In the genomic region with DNA sequence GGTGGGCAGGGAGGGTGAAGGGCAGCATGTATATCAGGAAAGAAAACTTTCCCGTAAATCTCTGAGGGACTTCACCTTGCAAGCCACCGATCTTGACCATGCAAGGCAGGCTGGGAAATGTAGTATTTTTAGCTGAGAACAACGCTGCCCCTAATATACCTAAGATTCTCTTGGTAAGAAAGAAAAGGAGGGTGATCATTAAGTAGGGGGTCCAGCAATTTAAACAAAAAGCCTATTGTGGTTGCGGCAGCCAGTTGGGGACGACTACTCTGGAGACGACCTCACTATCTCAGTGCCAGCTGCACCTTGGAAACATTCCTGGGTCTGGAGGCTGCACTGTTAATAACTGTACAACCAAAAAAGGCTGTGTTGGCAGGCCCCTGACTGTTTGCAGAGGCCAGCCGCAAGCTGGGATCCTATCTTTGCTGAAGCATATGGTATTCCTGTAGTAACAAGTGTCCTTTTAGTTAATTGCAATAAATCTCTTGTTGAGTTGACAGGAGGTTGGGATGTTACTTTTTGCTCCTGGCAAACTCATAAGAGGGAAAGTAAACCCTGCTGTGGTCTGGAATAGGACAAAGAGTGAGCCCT, we compare ENCODE assay signal across 10 cellular contexts. TPM values are rescaled to one million over a fixed set of nuclear protein-coding genes. Genes with fewer than 3 reads are reported as not detected.
DNase-seq lines count a peak whose midpoint lies in the region; TF ChIP-seq lines count a peak whose summit lies in the region.
"Had no signal": no experiment of that assay in that cellular context is flagged by ENCODE, and none has a peak within 500 bp of the region (broad histone marks: within the 10 kb centered on the region; RNA-seq: fewer than 3 reads in every experiment).

No MANE protein-coding gene starts in this region.

- in situ Hi-C loops in G401 (cut with HindIII; ENCODE audit: low sequenced_read_pairs): no loop called here

- H3K9ac ChIP-seq in parathyroid adenoma: no peak overlapping the region

- H3K27ac ChIP-seq in parathyroid adenoma: no peak overlapping the region

- no peaks in the 10 kb centered on the region for H3K79me2 ChIP-seq in parathyroid adenoma

- H3K9me3 ChIP-seq in parathyroid adenoma (ENCODE audit: control insufficient read depth, low read length): no peaks in the 10 kb centered on the region

- TF ChIP-seq CTCF in epithelial cell of proximal tubule (conservative IDR thresholded peaks at IDR 0.05; ENCODE audit: low read depth, low read length) (no peak), parathyroid adenoma (IDR thresholded peaks at IDR 0.05) (no peak)

- no peak overlapping the region for H3K4me2 ChIP-seq in parathyroid adenoma (ENCODE audit: low read length)

- H3K4me3 ChIP-seq in epithelial cell of proximal tubule (ENCODE audit: low read depth, low read length): peak overlapping the region; percentile 15
- no peak overlapping the region for H3K4me3 ChIP-seq in parathyroid adenoma (ENCODE audit: low read depth, low read length)

- H2AFZ ChIP-seq in parathyroid adenoma: peak overlapping the region; percentile 27

- H3K4me1 ChIP-seq in parathyroid adenoma: peaks cover 15% of the 10 kb centered on the region

- no peaks in the 10 kb centered on the region for H3K27me3 ChIP-seq in parathyroid adenoma (ENCODE audit: control insufficient read depth, insufficient read depth, low read length)

- DNase-seq in G401 (ENCODE audit: low spot score) (peak; percentile 79), NCI-H446 treated with DMSO at 0.1 percent for 48 hours (lab: John Stamatoyannopoulos, UW) (peak; percentile 93), epithelial cell of proximal tubule (ENCODE audit: low read depth) (no peak), GF-D8 (lab: John Stamatoyannopoulos, UW) (no peak), SKM-1 treated with dmso at 0.1 percent for 144 hours (lab: John Stamatoyannopoulos, UW; ENCODE audit: unreplicated experiment) (no peak), SHP77 (lab: John Stamatoyannopoulos, UW) (no peak)
- no peak for DNase-seq in stimulated activated CD4-positive, alpha-beta T cell treated with anti-CD3 and anti-CD28 coated beads, Interleukin-1b, Interleukin-23, amount 100 ng/mL, for 48 hours
- DNase-seq: activated naive CD4-positive, alpha-beta T cell treated with anti-CD3 and anti-CD28 coated beads for 36 hours; T-helper 1 cell had no signal

- no peaks in the 10 kb centered on the region for H3K36me3 ChIP-seq in parathyroid adenoma (ENCODE audit: control insufficient read depth, insufficient read depth, low read length)

RNA-seq across cellular contexts. Expression of a gene that starts 6.4 kb away (rescaled TPM):
- total RNA-seq in G401 (2014; rRNA removed; shearing (Covaris generic)): 31.6 and 39.5 TPM in 2 replicates
- 1.5 and 3.1 TPM in 2 replicates for total RNA-seq in epithelial cell of proximal tubule

RNA-seq across cellular contexts. Expression of a gene that starts 21.3 kb away (rescaled TPM):
- total RNA-seq in G401 (2014; rRNA removed; shearing (Covaris generic)): 117 and 172 TPM in 2 replicates
- 106 and 110 TPM in 2 replicates for total RNA-seq in epithelial cell of proximal tubule

Comparison
In these comparisons a context has a peak if more than half of its experiments do, and no peak if none do; other contexts are left out.
1. DNase-seq: peak in G401 (single experiment) and NCI-H446 treated with DMSO at 0.1 percent for 48 hours (single experiment); none in epithelial cell of proximal tubule (single experiment), stimulated activated CD4-positive, alpha-beta T cell treated with anti-CD3 and anti-CD28 coated beads, Interleukin-1b, Interleukin-23, amount 100 ng/mL, for 48 hours (single experiment), GF-D8 (single experiment), SKM-1 treated with dmso at 0.1 percent for 144 hours (single experiment) and SHP77 (0 of 2).